ENCODE assay signal across 8 cellular contexts in the genomic region with DNA sequence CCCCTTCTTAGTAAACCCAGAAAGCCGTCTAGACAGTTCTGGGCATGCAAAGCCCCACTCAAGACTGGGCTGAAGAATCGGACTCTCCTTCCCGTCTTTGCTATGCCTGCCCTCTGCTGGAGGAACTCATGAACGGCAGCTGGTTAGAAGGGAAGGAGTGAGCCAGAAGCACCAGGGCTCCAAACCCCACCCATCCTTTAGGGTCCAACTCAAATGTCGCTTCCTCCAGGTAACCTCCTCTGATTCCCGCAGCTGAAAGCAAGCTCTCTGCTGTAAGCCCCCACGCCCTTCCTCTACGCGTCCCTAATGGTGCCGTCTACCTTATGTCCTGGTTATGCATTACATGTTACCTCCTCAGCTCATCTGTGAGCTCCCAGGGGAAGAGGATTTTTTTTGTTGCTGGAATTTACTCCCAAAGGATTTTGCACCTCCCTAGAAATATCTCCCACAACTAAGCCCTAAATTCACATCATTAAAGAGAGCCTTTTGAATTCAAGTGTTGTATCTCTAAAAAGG. TPM values are rescaled to one million over a fixed set of nuclear protein-coding genes. Genes with fewer than 3 reads are reported as not detected.
DNase-seq lines count a peak whose midpoint lies in the region; TF ChIP-seq lines count a peak whose summit lies in the region.

No MANE protein-coding gene starts in this region.

- WGBS in HUES64 = 5% methylated on average over 10 of the region's 10 CpGs

- H3K4me3 ChIP-seq in HUES64 (ENCODE audit: low read length) (peak overlapping the region; percentile 6; the same call in 1 of the 2 replicates), NT2/D1 (ENCODE audit: insufficient read length, low read depth) (no peak overlapping the region), epithelial cell of proximal tubule (ENCODE audit: low read depth, low read length) (no peak overlapping the region)

- H3K4me1 ChIP-seq in HUES64 (ENCODE audit: insufficient read depth, low read length) (peaks cover 10% of the 10 kb centered on the region), NT2/D1 (ENCODE audit: insufficient read depth, insufficient read length) (peaks cover 4% of the 10 kb centered on the region)

- H3K27me3 ChIP-seq in HUES64 (ENCODE audit: insufficient read depth, low read length) (no peaks in the 10 kb centered on the region), NT2/D1 (ENCODE audit: insufficient read depth, insufficient read length) (no peaks in the 10 kb centered on the region)

- no peak overlapping the region for H3K27ac ChIP-seq in HUES64 (ENCODE audit: low read depth, low read length)

- H3K36me3 ChIP-seq in HUES64 (ENCODE audit: insufficient read depth, low read length) (no peaks in the 10 kb centered on the region), NT2/D1 (ENCODE audit: insufficient read depth, insufficient read length, low read length) (no peaks in the 10 kb centered on the region)

- peak; percentile 87 for TF ChIP-seq CTCF in epithelial cell of proximal tubule (conservative IDR thresholded peaks at IDR 0.05; ENCODE audit: low read depth, low read length)

- DNase-seq in NK-92 treated with Interleukin-12 subunit alpha and Interleukin-12 subunit beta, amount 100 ng/mL, for 24 hours (lab: John Stamatoyannopoulos, UW) = peak; percentile 35
- DNase-seq in NK-92 (lab: John Stamatoyannopoulos, UW; ENCODE audit: unreplicated experiment) = no peak
- peak; percentile 87 for DNase-seq in NT2/D1 (ENCODE audit: low read depth, low spot score)
- peak; percentile 38 for DNase-seq in activated CD8-positive, alpha-beta memory T cell treated with anti-CD3 and anti-CD28 coated beads, Interleukin-2, amount 50 U/mL, for 1 hour (ENCODE audit: extremely low read depth)
- DNase-seq in epithelial cell of proximal tubule (ENCODE audit: low read depth) = no peak
- DNase-seq in myocyte (ENCODE audit: low read depth) = peak; percentile 85
- peak; percentile 42 to 44 for DNase-seq in stimulated activated CD8-positive, alpha-beta memory T cell treated with anti-CD3 and anti-CD28 coated beads, Interleukin-7, amount 100 ng/mL, for 1 hour (ENCODE audit: low read depth in 2 of 2)

- H3K9me3 ChIP-seq in HUES64 (ENCODE audit: insufficient read depth, low read depth, low read length) (no peaks in the 10 kb centered on the region), NT2/D1 (ENCODE audit: insufficient read depth, low read length) (no peaks in the 10 kb centered on the region)

- no peak overlapping the region for H3K9ac ChIP-seq in HUES64 (ENCODE audit: low read depth, low read length)
- peak overlapping the region; percentile 54 for H3K9ac ChIP-seq in NT2/D1 (ENCODE audit: insufficient read length, low read depth)

RNA-seq across cellular contexts. Expression of a gene that starts 59.0 kb away (rescaled TPM):
- polyA plus RNA-seq in HUES64 (2013, experiment 1 of 2) = 4.5 TPM
- 5.6 TPM for polyA plus RNA-seq in HUES64 (2013, experiment 2 of 2)
- total RNA-seq in epithelial cell of proximal tubule = 0.58 and 0.86 TPM in 2 replicates
- total RNA-seq in myocyte = 7.4 and 13.7 TPM in 2 replicates
- 7.3 TPM for polyA plus RNA-seq in myocyte (2012)

Comparison
In these comparisons a context has a peak if more than half of its experiments do, and no peak if none do; other contexts are left out.
1. DNase-seq: peak in NK-92 treated with Interleukin-12 subunit alpha and Interleukin-12 subunit beta, amount 100 ng/mL, for 24 hours (single experiment), NT2/D1 (single experiment), activated CD8-positive, alpha-beta memory T cell treated with anti-CD3 and anti-CD28 coated beads, Interleukin-2, amount 50 U/mL, for 1 hour (single experiment), myocyte (single experiment) and stimulated activated CD8-positive, alpha-beta memory T cell treated with anti-CD3 and anti-CD28 coated beads, Interleukin-7, amount 100 ng/mL, for 1 hour (2 of 2); none in NK-92 (single experiment) and epithelial cell of proximal tubule (single experiment).